In the genomic region with DNA sequence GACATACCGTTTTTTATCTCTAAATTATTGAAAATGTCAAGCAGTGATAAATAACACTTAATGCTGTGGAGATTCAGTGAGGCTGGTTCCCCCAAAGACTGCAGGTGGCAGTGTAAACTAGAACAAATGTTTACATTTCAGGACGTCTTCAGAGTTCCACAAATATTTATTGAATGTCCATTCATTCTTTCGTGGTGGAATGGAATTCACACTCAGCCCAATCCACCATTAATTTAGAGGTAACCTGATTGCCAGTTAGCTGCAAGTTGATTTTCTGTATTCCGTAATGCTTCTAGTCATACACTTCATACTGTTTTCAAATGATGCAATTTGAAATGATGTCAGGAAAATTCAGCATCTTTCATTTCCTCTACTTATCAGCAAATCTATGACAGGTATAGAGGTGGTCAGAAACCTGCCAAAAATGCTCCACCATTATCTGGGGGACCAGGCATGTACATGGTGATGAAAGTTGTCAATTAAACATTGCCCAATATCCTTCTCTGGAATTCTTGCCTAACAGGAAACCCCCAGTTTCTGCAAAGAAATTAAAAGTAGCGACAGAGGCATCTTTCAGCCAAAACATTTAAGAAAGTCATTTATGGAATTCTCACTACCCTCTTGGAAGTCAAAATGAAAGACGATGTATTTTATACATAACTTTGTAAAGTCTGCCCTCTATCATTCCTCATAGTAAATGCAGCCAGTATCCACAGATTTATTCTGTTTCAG, we compare ENCODE assay signal across 8 cellular contexts.
DNase-seq lines count a peak whose midpoint lies in the region; ATAC-seq and TF ChIP-seq lines count a peak whose summit lies in the region.

No MANE protein-coding gene starts in this region.

- intact Hi-C loops in body of pancreas (cut with DNase I): loop anchor here (5.0 kb wide), 1 partner anchor 216 kb away; no protein-coding TSS in a partner anchor

- 10 to 13% methylated on average over 6 of the region's 6 CpGs for WGBS in body of pancreas, 2 donors
- WGBS in liver: 13% methylated on average over 6 of the region's 6 CpGs

- no peak for TF ChIP-seq POLR2A in body of pancreas (IDR thresholded peaks at IDR 0.05)

- TF ChIP-seq CTCF in GM12875 (IDR thresholded peaks at IDR 0.05; ENCODE audit: borderline replicate concordance, insufficient read depth, low read depth, low read length) (peak; percentile 39; the same call in 1 of the 2 replicates), body of pancreas (IDR thresholded peaks at IDR 0.05) (peak in 6 of 7 experiments; percentile 34 to 59 (median 54)), liver (IDR thresholded peaks at IDR 0.05; ENCODE audit: low read depth, low read length, missing input control) (peak; percentile 48)

- 0 out of 2 replicates have a peak, but pooled peaks cover 2% of the 10 kb centered on the region for H3K9me3 ChIP-seq in BLaER1
- no peaks in the 10 kb centered on the region for H3K9me3 ChIP-seq in body of pancreas
- H3K9me3 ChIP-seq in liver (ENCODE audit: control insufficient read depth in 4 of 4, low read length in 3 of 4): no peaks in the 10 kb centered on the region

- H3K4me1 ChIP-seq in BLaER1 (peaks cover 6% of the 10 kb centered on the region), body of pancreas (no peaks in the 10 kb centered on the region), liver (ENCODE audit: control insufficient read depth in 4 of 4, insufficient read depth in 4 of 4, low read length in 3 of 4) (peaks cover 0 to 6% (median 4%) of the 10 kb centered on the region in 4 donors)

- no peaks in the 10 kb centered on the region for H4K20me1 ChIP-seq in BLaER1

- TF ChIP-seq RAD21 in liver (IDR thresholded peaks at IDR 0.05): peak; percentile 68 to 73

- H3K27me3 ChIP-seq in BLaER1 (no peaks in the 10 kb centered on the region), body of pancreas (no peaks in the 10 kb centered on the region), liver (ENCODE audit: control insufficient read depth in 4 of 4, insufficient read depth in 4 of 4, low read length in 3 of 4) (no peaks in the 10 kb centered on the region)

- peak overlapping the region; percentile 49 for H3K4me2 ChIP-seq in BLaER1

- H3K36me3 ChIP-seq in BLaER1 (no peaks in the 10 kb centered on the region), body of pancreas (replicated peaks in 1 of 2; ENCODE audit: insufficient read depth in 1 of 2, low read depth in 2 of 2) (no peaks in the 10 kb centered on the region), liver (ENCODE audit: control insufficient read depth in 4 of 4, insufficient read depth in 3 of 4, low read depth in 1 of 4, low read length in 3 of 4) (no peaks in the 10 kb centered on the region)

- no peak for ATAC-seq in body of pancreas
- no peak for ATAC-seq in GM18498 (IDR thresholded peaks at IDR 0.05; ENCODE audit: unreplicated experiment)
- ATAC-seq in HG02759 (IDR thresholded peaks at IDR 0.05; ENCODE audit: unreplicated experiment): no peak

- H3K4me3 ChIP-seq in BLaER1 (no peak overlapping the region; the same call in 1 of the 2 replicates), GM12875 (ENCODE audit: low read depth, low read length) (no peak overlapping the region), body of pancreas (no peak overlapping the region), liver (ENCODE audit: low read depth in 1 of 3, low read length in 3 of 3) (no peak overlapping the region)

- H3K9ac ChIP-seq in BLaER1 (no peak overlapping the region), liver (ENCODE audit: low read depth in 1 of 2, low read length in 2 of 2) (no peak overlapping the region)

- H3K27ac ChIP-seq in BLaER1: no peak overlapping the region
- no peak overlapping the region for H3K27ac ChIP-seq in body of pancreas
- no peak overlapping the region for H3K27ac ChIP-seq in liver (ENCODE audit: low read depth in 1 of 2, low read length in 2 of 2)

- DNase-seq in NCI-H2171 treated with DMSO at 0.1 percent for 48 hours (lab: John Stamatoyannopoulos, UW) (peak; percentile 34), body of pancreas (no peak)
- DNase-seq in effector CD8-positive, alpha-beta T cell (lab: John Stamatoyannopoulos, UW): no peak

TF ChIP-seq in liver, 16 proteins besides CTCF, POLR2A, EP300 and RAD21:
- TF ChIP-seq JUND (IDR thresholded peaks at IDR 0.05) (no peak), GABPA (IDR thresholded peaks at IDR 0.05 in 1 of 2, conservative IDR thresholded peaks at IDR 0.05 in 1 of 2) (no peak), RXRA (IDR thresholded peaks at IDR 0.05) (no peak), HNF4G (IDR thresholded peaks at IDR 0.05) (no peak), YY1 (IDR thresholded peaks at IDR 0.05) (no peak), TAF1 (conservative IDR thresholded peaks at IDR 0.05) (no peak), FOXA1 (IDR thresholded peaks at IDR 0.05) (no peak), SP1 (IDR thresholded peaks at IDR 0.05) (no peak), FOXA2 (IDR thresholded peaks at IDR 0.05) (no peak), NR2F2 (IDR thresholded peaks at IDR 0.05) (no peak), EGR1 (IDR thresholded peaks at IDR 0.05; ENCODE audit: low read depth in 2 of 2) (no peak), HNF4A (conservative IDR thresholded peaks at IDR 0.05) (no peak)
- TF ChIP-seq, protein P1, sequence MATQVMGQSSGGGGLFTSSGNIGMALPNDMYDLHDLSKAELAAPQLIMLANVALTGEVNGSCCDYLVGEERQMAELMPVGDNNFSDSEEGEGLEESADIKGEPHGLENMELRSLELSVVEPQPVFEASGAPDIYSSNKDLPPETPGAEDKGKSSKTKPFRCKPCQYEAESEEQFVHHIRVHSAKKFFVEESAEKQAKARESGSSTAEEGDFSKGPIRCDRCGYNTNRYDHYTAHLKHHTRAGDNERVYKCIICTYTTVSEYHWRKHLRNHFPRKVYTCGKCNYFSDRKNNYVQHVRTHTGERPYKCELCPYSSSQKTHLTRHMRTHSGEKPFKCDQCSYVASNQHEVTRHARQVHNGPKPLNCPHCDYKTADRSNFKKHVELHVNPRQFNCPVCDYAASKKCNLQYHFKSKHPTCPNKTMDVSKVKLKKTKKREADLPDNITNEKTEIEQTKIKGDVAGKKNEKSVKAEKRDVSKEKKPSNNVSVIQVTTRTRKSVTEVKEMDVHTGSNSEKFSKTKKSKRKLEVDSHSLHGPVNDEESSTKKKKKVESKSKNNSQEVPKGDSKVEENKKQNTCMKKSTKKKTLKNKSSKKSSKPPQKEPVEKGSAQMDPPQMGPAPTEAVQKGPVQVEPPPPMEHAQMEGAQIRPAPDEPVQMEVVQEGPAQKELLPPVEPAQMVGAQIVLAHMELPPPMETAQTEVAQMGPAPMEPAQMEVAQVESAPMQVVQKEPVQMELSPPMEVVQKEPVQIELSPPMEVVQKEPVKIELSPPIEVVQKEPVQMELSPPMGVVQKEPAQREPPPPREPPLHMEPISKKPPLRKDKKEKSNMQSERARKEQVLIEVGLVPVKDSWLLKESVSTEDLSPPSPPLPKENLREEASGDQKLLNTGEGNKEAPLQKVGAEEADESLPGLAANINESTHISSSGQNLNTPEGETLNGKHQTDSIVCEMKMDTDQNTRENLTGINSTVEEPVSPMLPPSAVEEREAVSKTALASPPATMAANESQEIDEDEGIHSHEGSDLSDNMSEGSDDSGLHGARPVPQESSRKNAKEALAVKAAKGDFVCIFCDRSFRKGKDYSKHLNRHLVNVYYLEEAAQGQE (IDR thresholded peaks at IDR 0.05): no peak
- TF ChIP-seq, protein P2, sequence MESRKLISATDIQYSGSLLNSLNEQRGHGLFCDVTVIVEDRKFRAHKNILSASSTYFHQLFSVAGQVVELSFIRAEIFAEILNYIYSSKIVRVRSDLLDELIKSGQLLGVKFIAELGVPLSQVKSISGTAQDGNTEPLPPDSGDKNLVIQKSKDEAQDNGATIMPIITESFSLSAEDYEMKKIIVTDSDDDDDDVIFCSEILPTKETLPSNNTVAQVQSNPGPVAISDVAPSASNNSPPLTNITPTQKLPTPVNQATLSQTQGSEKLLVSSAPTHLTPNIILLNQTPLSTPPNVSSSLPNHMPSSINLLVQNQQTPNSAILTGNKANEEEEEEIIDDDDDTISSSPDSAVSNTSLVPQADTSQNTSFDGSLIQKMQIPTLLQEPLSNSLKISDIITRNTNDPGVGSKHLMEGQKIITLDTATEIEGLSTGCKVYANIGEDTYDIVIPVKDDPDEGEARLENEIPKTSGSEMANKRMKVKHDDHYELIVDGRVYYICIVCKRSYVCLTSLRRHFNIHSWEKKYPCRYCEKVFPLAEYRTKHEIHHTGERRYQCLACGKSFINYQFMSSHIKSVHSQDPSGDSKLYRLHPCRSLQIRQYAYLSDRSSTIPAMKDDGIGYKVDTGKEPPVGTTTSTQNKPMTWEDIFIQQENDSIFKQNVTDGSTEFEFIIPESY (IDR thresholded peaks at IDR 0.05): no peak
- TF ChIP-seq, protein P3, sequence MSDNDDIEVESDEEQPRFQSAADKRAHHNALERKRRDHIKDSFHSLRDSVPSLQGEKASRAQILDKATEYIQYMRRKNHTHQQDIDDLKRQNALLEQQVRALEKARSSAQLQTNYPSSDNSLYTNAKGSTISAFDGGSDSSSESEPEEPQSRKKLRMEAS (IDR thresholded peaks at IDR 0.05): no peak
- TF ChIP-seq, protein P4, sequence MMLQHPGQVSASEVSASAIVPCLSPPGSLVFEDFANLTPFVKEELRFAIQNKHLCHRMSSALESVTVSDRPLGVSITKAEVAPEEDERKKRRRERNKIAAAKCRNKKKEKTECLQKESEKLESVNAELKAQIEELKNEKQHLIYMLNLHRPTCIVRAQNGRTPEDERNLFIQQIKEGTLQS (IDR thresholded peaks at IDR 0.05): no peak
